In the genomic region with DNA sequence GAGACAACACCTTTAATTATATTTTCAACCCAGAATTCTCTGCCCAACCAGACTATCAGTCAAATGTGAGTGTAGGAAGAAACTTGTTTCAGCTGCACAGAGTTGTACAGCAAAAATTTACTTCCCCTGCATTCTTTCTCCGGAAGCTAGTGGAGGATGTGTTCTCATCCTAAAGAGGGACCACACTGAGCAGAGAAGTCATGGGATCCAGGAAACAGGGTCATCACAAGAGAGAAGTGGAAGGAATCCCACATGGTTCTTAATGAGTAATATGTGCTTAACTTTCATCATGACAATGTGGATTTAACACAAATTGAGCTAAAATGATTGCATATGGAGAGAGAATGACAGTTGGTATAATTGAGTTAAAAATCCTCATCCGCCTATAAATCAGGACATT, we compare ENCODE assay signal across 2 cellular contexts.
TF ChIP-seq lines count a peak whose summit lies in the region.

No MANE protein-coding gene starts in this region.

TF ChIP-seq in IMR-90, 13 proteins besides CTCF, POLR2A, EP300 and RAD21:
- no peak for TF ChIP-seq FOS (IDR thresholded peaks at IDR 0.05; ENCODE audit: low read depth, low read length)
- TF ChIP-seq MXI1 (IDR thresholded peaks at IDR 0.05; ENCODE audit: borderline replicate concordance, low read depth, low read length) = no peak
- no peak for TF ChIP-seq MAFK (IDR thresholded peaks at IDR 0.05; ENCODE audit: low read depth, low read length)
- TF ChIP-seq BHLHE40 (IDR thresholded peaks at IDR 0.05; ENCODE audit: low read depth, low read length) = no peak
- TF ChIP-seq USF2 (IDR thresholded peaks at IDR 0.05; ENCODE audit: low read depth, low read length) = no peak
- no peak for TF ChIP-seq CHD1 (IDR thresholded peaks at IDR 0.05; ENCODE audit: low read depth, low read length)

TF ChIP-seq in HEK293T, 16 proteins besides CTCF, POLR2A, EP300 and RAD21:
- TF ChIP-seq SP1 (IDR thresholded peaks at IDR 0.05) (no peak), BHLHE40 (IDR thresholded peaks at IDR 0.05; ENCODE audit: borderline replicate concordance) (no peak), L3MBTL2 (conservative IDR thresholded peaks at IDR 0.05) (no peak), LEF1 (IDR thresholded peaks at IDR 0.05; ENCODE audit: borderline replicate concordance) (no peak), HDGF (IDR thresholded peaks at IDR 0.05; ENCODE audit: borderline replicate concordance) (no peak), FOXK2 (IDR thresholded peaks at IDR 0.05) (no peak), ARNT (IDR thresholded peaks at IDR 0.05) (no peak), TARDBP (IDR thresholded peaks at IDR 0.05) (no peak), PKNOX1 (IDR thresholded peaks at IDR 0.05) (no peak), ELF4 (IDR thresholded peaks at IDR 0.05) (no peak), FOXM1 (IDR thresholded peaks at IDR 0.05; ENCODE audit: borderline replicate concordance) (no peak), CTBP1 (IDR thresholded peaks at IDR 0.05; ENCODE audit: borderline replicate concordance) (no peak)
